ENCODE assay signal across 8 cellular contexts in the genomic region with DNA sequence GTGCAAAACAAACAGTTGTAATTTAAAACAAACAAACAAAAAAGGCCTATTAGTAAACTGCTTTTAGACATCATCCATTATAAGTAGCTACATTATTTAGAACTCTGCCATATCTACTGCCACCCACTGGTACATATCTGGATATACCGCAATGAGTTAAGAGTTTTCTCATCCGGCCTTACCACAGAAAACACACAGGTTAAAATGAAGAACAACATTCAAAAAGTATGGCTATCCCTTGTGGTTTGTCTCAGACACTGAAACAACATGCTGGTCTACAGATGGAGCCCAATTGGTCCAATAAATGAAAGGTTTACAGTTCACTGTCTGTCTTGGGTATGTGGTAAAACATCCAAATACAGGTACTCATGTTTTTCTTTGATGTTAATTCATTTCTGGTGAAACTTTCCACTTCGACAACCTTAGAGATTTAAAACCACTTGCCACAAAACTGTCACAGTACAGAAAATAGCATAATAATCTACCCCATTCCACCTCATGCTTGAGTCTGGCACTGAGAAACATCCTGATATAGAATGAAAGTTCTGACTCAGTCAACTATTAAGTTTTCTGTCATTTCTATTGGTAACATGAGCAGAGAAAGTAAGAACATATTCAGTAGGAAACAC.
DNase-seq lines count a peak whose midpoint lies in the region; ATAC-seq, FAIRE-seq and TF ChIP-seq lines count a peak whose summit lies in the region.

No MANE protein-coding gene starts in this region.

- peak; percentile 45 for TF ChIP-seq CTCF in AG04450 (IDR thresholded peaks at IDR 0.05; ENCODE audit: low read depth, low read length)
- TF ChIP-seq CTCF in activated CD8-positive, alpha-beta T cell treated with anti-CD3 and anti-CD28 coated beads for 36 hours (IDR thresholded peaks at IDR 0.05), result peak; percentile 61

- CTCF ChIA-PET in AG04450 (lab: Charles Lee), result interaction anchor here (0.6 to 2.9 kb wide), 19 partner anchors 9 to 531 kb away, joined by 3 to 27 read pairs (median 5); no protein-coding TSS in a partner anchor
- CTCF ChIA-PET in activated CD8-positive, alpha-beta T cell treated with anti-CD3 and anti-CD28 coated beads for 36 hours (lab: Charles Lee), result interaction anchor here (0.7 to 1.5 kb wide), 4 partner anchors 8 to 35 kb away, joined by 3 to 4 read pairs (median 4); no protein-coding TSS in a partner anchor

- no peak overlapping the region for H3K27ac ChIP-seq in AG04450 (ENCODE audit: low read depth, low read length)
- H3K27ac ChIP-seq in Karpas-422 (ENCODE audit: low read length), result no peak overlapping the region

- peaks cover 18% of the 10 kb centered on the region for H3K4me1 Mint-ChIP-seq in activated CD8-positive, alpha-beta T cell treated with anti-CD3 and anti-CD28 coated beads for 36 hours (ENCODE audit: low read depth)

- H3K27ac Mint-ChIP-seq in activated CD8-positive, alpha-beta T cell treated with anti-CD3 and anti-CD28 coated beads for 36 hours, result peak overlapping the region; percentile 76

- intact Hi-C loops in activated CD8-positive, alpha-beta T cell treated with anti-CD3 and anti-CD28 coated beads for 36 hours (cut with micrococcal nuclease), result no loop called here

- H3K9me3 ChIP-seq in AG04450 (ENCODE audit: control insufficient read depth, insufficient read depth, low read length) (no peaks in the 10 kb centered on the region), Karpas-422 (ENCODE audit: low read length) (no peaks in the 10 kb centered on the region)

- H3K4me3 ChIP-seq in AG04450 (ENCODE audit: low read depth, low read length) (no peak overlapping the region), Karpas-422 (ENCODE audit: low read length) (no peak overlapping the region)

- H3K9me3 Mint-ChIP-seq in activated CD8-positive, alpha-beta T cell treated with anti-CD3 and anti-CD28 coated beads for 36 hours, result peaks cover 13% of the 10 kb centered on the region

- H2AFZ ChIP-seq in Karpas-422 (ENCODE audit: low read length), result no peak overlapping the region

- ATAC-seq in GM21737 (IDR thresholded peaks at IDR 0.05; ENCODE audit: unreplicated experiment), result peak; percentile 96
- peak; percentile 89 for ATAC-seq in activated CD8-positive, alpha-beta T cell treated with anti-CD3 and anti-CD28 coated beads for 36 hours

- FAIRE-seq in urothelium cell line (lab: Jason Lieb, UNC), result no peak

- POLR2A ChIA-PET in AG04450 (lab: Yijun Ruan, JAX), result no interaction called here
- POLR2A ChIA-PET in activated CD8-positive, alpha-beta T cell treated with anti-CD3 and anti-CD28 coated beads for 36 hours (lab: Charles Lee), result no interaction called here

- H3K36me3 Mint-ChIP-seq in activated CD8-positive, alpha-beta T cell treated with anti-CD3 and anti-CD28 coated beads for 36 hours (ENCODE audit: low read depth), result peaks cover 10% of the 10 kb centered on the region

- no peaks in the 10 kb centered on the region for H4K20me1 ChIP-seq in Karpas-422 (ENCODE audit: insufficient read depth, low read depth, low read length)

- H3K9ac ChIP-seq in Karpas-422 (ENCODE audit: low read length), result no peak overlapping the region

- in situ Hi-C loops in G401 (cut with HindIII; ENCODE audit: low sequenced_read_pairs), result no loop called here

- H3K4me2 ChIP-seq in Karpas-422 (ENCODE audit: low read depth, low read length, poor library complexity, severe bottlenecking), result no peak overlapping the region

- no peak for DNase-seq in AG04450 (ENCODE audit: low read depth, low spot score)
- peak; percentile 70 for DNase-seq in G401 (ENCODE audit: low spot score)
- DNase-seq in Karpas-422, result peak; percentile 74
- DNase-seq in activated CD8-positive, alpha-beta T cell treated with anti-CD3 and anti-CD28 coated beads for 36 hours, result peak; percentile 18
- peak; percentile 1 for DNase-seq in hepatic stellate cell (ENCODE audit: low spot score)
- peak; percentile 17 for DNase-seq in urothelium cell line (ENCODE audit: low spot score)
- DNase-seq in effector CD4-positive, alpha-beta T cell, result no peak

- no peaks in the 10 kb centered on the region for H3K4me1 ChIP-seq in Karpas-422 (ENCODE audit: low read length)

- no peaks in the 10 kb centered on the region; the same call in 1 of the 2 replicates for H3K9me2 ChIP-seq in Karpas-422 (replicated peaks; ENCODE audit: insufficient read depth, low read length)

- no peaks in the 10 kb centered on the region for H3K36me3 ChIP-seq in Karpas-422 (ENCODE audit: insufficient read depth, low read length)

- H3K27me3 ChIP-seq in AG04450 (ENCODE audit: control insufficient read depth, insufficient read depth, low read length), result no peaks in the 10 kb centered on the region
- no peaks in the 10 kb centered on the region for H3K27me3 ChIP-seq in Karpas-422 (ENCODE audit: low read length)

- no peaks in the 10 kb centered on the region for H3K27me3 Mint-ChIP-seq in activated CD8-positive, alpha-beta T cell treated with anti-CD3 and anti-CD28 coated beads for 36 hours

- H3K79me2 ChIP-seq in Karpas-422 (ENCODE audit: low read length), result no peaks in the 10 kb centered on the region

- H3K4me3 Mint-ChIP-seq in activated CD8-positive, alpha-beta T cell treated with anti-CD3 and anti-CD28 coated beads for 36 hours, result no peak overlapping the region

Comparison
In these comparisons a context has a peak if more than half of its experiments do, and no peak if none do; other contexts are left out.
1. DNase-seq: peak in G401 (single experiment), Karpas-422 (single experiment), activated CD8-positive, alpha-beta T cell treated with anti-CD3 and anti-CD28 coated beads for 36 hours (single experiment), hepatic stellate cell (single experiment) and urothelium cell line (single experiment); none in AG04450 (single experiment) and effector CD4-positive, alpha-beta T cell (single experiment).